ENCODE assay signal across 8 cellular contexts in genomic region chr1:152110365-152110859, GRCh38.
A peak's percentile ranks its signal among the peaks of the same experiment; 100 is the strongest.
DNase-seq lines count a peak whose midpoint lies in the region; ATAC-seq lines count a peak whose summit lies in the region.

No MANE protein-coding gene starts in this region.

- no peaks in the 10 kb centered on the region for H3K36me3 ChIP-seq in iPS-20b (ENCODE audit: insufficient read depth, low read depth, low read length)

- peaks cover 13% of the 10 kb centered on the region; the same call in 1 of the 2 replicates for H3K4me1 ChIP-seq in iPS-20b (ENCODE audit: insufficient read depth, low read length)

- peaks cover 3% of the 10 kb centered on the region for H3K36me3 Mint-ChIP-seq in activated naive CD4-positive, alpha-beta T cell treated with anti-CD3 and anti-CD28 coated beads, Interleukin-2, amount 10 ng/mL, durations not matched to agents 7 days and 5 days

- H3K9ac ChIP-seq in iPS-20b (ENCODE audit: low read depth, low read length) = no peak overlapping the region; the same call in 1 of the 2 replicates

- peaks cover 7% of the 10 kb centered on the region for H3K9me3 Mint-ChIP-seq in activated naive CD4-positive, alpha-beta T cell treated with anti-CD3 and anti-CD28 coated beads, Interleukin-2, amount 10 ng/mL, durations not matched to agents 7 days and 5 days

- CTCF ChIA-PET in activated naive CD4-positive, alpha-beta T cell treated with anti-CD3 and anti-CD28 coated beads, Interleukin-2, amount 10 ng/mL, durations not matched to agents 7 days and 5 days (lab: Charles Lee) = interaction anchor here (0.6 to 6.4 kb wide), 6 partner anchors 39 to 348 kb away, joined by 3 to 46 read pairs (median 6); no protein-coding TSS in a partner anchor

- H3K4me3 Mint-ChIP-seq in activated naive CD4-positive, alpha-beta T cell treated with anti-CD3 and anti-CD28 coated beads, Interleukin-2, amount 10 ng/mL, durations not matched to agents 7 days and 5 days = no peak overlapping the region

- H3K4me1 Mint-ChIP-seq in activated naive CD4-positive, alpha-beta T cell treated with anti-CD3 and anti-CD28 coated beads, Interleukin-2, amount 10 ng/mL, durations not matched to agents 7 days and 5 days = peaks cover 5% of the 10 kb centered on the region

- H3K27me3 ChIP-seq in iPS-20b (ENCODE audit: insufficient read depth, low read length) = peaks cover 100% of the 10 kb centered on the region

- DNase-seq in EL = peak; percentile 72
- peak; percentile 22 for DNase-seq in NCI-H2029 treated with DMSO at 0.1 percent for 48 hours (lab: John Stamatoyannopoulos, UW)
- DNase-seq in activated naive CD4-positive, alpha-beta T cell treated with anti-CD3 and anti-CD28 coated beads, Interleukin-2, amount 10 ng/mL, durations not matched to agents 7 days and 5 days = peak; percentile 42
- DNase-seq in stimulated activated CD4-positive, alpha-beta T cell treated with anti-CD3 and anti-CD28 coated beads, Interleukin-4, amount 100 ng/mL, for 24 hours = peak; percentile 19
- no peak for DNase-seq in germinal center (ENCODE audit: low spot score)
- DNase-seq in NCI-H345 (lab: John Stamatoyannopoulos, UW) = no peak

- H3K27ac Mint-ChIP-seq in activated naive CD4-positive, alpha-beta T cell treated with anti-CD3 and anti-CD28 coated beads, Interleukin-2, amount 10 ng/mL, durations not matched to agents 7 days and 5 days = no peak overlapping the region

- no peak for ATAC-seq in GM21723 (IDR thresholded peaks at IDR 0.05; ENCODE audit: unreplicated experiment)

- no peak overlapping the region for H3K27ac ChIP-seq in iPS-20b (ENCODE audit: low read length)

- H3K4me3 ChIP-seq in iPS-20b (ENCODE audit: low read length) = peak overlapping the region; percentile 56; the same call in 1 of the 2 replicates

- peaks cover 37% of the 10 kb centered on the region for H3K9me3 ChIP-seq in iPS-20b (ENCODE audit: insufficient read depth, low read depth, low read length)

- H3K27me3 Mint-ChIP-seq in activated naive CD4-positive, alpha-beta T cell treated with anti-CD3 and anti-CD28 coated beads, Interleukin-2, amount 10 ng/mL, durations not matched to agents 7 days and 5 days = peaks cover 22% of the 10 kb centered on the region

Comparison
In these comparisons a context has a peak if more than half of its experiments do, and no peak if none do; other contexts are left out.
1. DNase-seq: peak in EL (single experiment), NCI-H2029 treated with DMSO at 0.1 percent for 48 hours (single experiment), activated naive CD4-positive, alpha-beta T cell treated with anti-CD3 and anti-CD28 coated beads, Interleukin-2, amount 10 ng/mL, durations not matched to agents 7 days and 5 days (single experiment) and stimulated activated CD4-positive, alpha-beta T cell treated with anti-CD3 and anti-CD28 coated beads, Interleukin-4, amount 100 ng/mL, for 24 hours (single experiment); none in germinal center (single experiment) and NCI-H345 (single experiment).